Comparison of ENCODE assay signal across 1 cellular context in genomic region chr5:39159986-39160490, GRCh38.
TF ChIP-seq lines count a peak whose summit lies in the region.

No MANE protein-coding gene starts in this region.

TF ChIP-seq in A549, 52 proteins besides CTCF, POLR2A, EP300 and RAD21 (continued from another document):
- TF ChIP-seq, protein P1, sequence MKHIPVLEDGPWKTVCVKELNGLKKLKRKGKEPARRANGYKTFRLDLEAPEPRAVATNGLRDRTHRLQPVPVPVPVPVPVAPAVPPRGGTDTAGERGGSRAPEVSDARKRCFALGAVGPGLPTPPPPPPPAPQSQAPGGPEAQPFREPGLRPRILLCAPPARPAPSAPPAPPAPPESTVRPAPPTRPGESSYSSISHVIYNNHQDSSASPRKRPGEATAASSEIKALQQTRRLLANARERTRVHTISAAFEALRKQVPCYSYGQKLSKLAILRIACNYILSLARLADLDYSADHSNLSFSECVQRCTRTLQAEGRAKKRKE (CRISPR knock-in tag; IDR thresholded peaks at IDR 0.05; ENCODE audit: low read depth), result no peak
- TF ChIP-seq ZNF302 (CRISPR knock-in tag; IDR thresholded peaks at IDR 0.05) (no peak), FOSB (CRISPR knock-in tag; IDR thresholded peaks at IDR 0.05) (no peak), ZSCAN20 (CRISPR knock-in tag; IDR thresholded peaks at IDR 0.05) (no peak), ESRRA (IDR thresholded peaks at IDR 0.05; ENCODE audit: borderline replicate concordance, low read length) (no peak), NFE2L2 (conservative IDR thresholded peaks at IDR 0.05; ENCODE audit: low read length) (no peak), RCOR1 (IDR thresholded peaks at IDR 0.05; ENCODE audit: low read depth, low read length) (no peak), MAFK (IDR thresholded peaks at IDR 0.05; ENCODE audit: partially characterized antibody) (no peak), ZC3H11A (IDR thresholded peaks at IDR 0.05) (no peak)
